ENCODE assay signal across 13 cellular contexts in the genomic region with DNA sequence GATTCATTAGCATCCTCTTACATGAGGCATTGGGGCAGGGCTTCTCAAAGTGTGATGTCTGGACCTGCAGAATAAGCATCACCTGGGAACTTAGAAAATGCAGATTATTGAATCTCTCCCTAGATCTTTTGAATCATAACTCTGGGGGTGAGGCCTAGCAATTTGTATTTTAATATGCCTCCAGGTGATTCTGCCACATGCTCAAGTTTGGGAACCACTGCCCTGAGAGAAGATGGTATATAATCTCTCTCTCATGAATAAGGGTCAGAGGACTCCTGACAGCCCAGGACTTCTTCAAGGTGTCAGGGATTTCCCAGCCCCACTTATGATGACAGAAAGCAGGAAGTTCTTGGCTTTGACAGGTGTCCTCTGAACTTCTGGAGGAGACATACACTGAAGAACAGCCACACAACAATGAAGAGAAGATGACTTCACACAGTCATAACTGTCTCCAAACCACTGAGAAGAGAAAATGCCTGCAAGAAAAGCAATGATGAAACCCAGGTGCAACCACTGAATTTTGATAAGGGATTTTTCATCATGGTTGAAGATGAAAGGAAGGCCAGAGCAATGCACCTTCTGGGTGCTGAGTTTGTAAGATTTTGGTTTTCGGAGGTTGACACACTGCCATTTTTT.
DNase-seq lines count a peak whose midpoint lies in the region; ATAC-seq, FAIRE-seq and TF ChIP-seq lines count a peak whose summit lies in the region.
"Had no signal": no experiment of that assay in that cellular context is flagged by ENCODE, and none has a peak within 500 bp of the region (broad histone marks: within the 10 kb centered on the region; RNA-seq: fewer than 3 reads in every experiment).

No MANE protein-coding gene starts in this region.

- H3K36me3 ChIP-seq in colonic mucosa (no peaks in the 10 kb centered on the region), upper lobe of right lung (no peaks in the 10 kb centered on the region)
- H3K36me3 ChIP-seq: adrenal gland had no signal

- peaks cover 6% of the 10 kb centered on the region for H3K4me1 Mint-ChIP-seq in activated CD8-positive, alpha-beta memory T cell treated with anti-CD3 and anti-CD28 coated beads, Interleukin-2, amount 10 ng/mL, durations not matched to agents 7 days and 5 days
- H3K4me1 Mint-ChIP-seq: activated B cell treated with CpG ODN at 0.5 μM for 24 hours had no signal

- H3K4me1 ChIP-seq in colonic mucosa (no peaks in the 10 kb centered on the region), upper lobe of right lung (no peaks in the 10 kb centered on the region)
- H3K4me1 ChIP-seq: adrenal gland had no signal

- peak; percentile 87 for ATAC-seq in HG02623 (IDR thresholded peaks at IDR 0.05; ENCODE audit: unreplicated experiment)
- ATAC-seq in HG03432 (IDR thresholded peaks at IDR 0.05; ENCODE audit: unreplicated experiment), result peak; percentile 94
- no peak for ATAC-seq in upper lobe of right lung
- ATAC-seq in activated CD8-positive, alpha-beta memory T cell treated with anti-CD3 and anti-CD28 coated beads, Interleukin-2, amount 10 ng/mL, durations not matched to agents 7 days and 5 days, result no peak

- H3K27ac Mint-ChIP-seq in activated CD8-positive, alpha-beta memory T cell treated with anti-CD3 and anti-CD28 coated beads, Interleukin-2, amount 10 ng/mL, durations not matched to agents 7 days and 5 days, result no peak overlapping the region
- H3K27ac Mint-ChIP-seq: activated B cell treated with CpG ODN at 0.5 μM for 24 hours had no signal

- no peaks in the 10 kb centered on the region for H3K36me3 Mint-ChIP-seq in activated CD8-positive, alpha-beta memory T cell treated with anti-CD3 and anti-CD28 coated beads, Interleukin-2, amount 10 ng/mL, durations not matched to agents 7 days and 5 days

- no peaks in the 10 kb centered on the region for H3K27me3 ChIP-seq in colonic mucosa
- H3K27me3 ChIP-seq in upper lobe of right lung, result no peaks in the 10 kb centered on the region
- H3K27me3 ChIP-seq: adrenal gland had no signal

- TF ChIP-seq POLR2A in GM12892 (IDR thresholded peaks at IDR 0.05; ENCODE audit: low read depth, low read length), result no peak

- FAIRE-seq in GM12892 (lab: Jason Lieb, UNC) (peak; percentile 98), GM19239 (lab: Jason Lieb, UNC) (peak; percentile 88)

- peaks cover 4% of the 10 kb centered on the region for H3K27me3 Mint-ChIP-seq in activated CD8-positive, alpha-beta memory T cell treated with anti-CD3 and anti-CD28 coated beads, Interleukin-2, amount 10 ng/mL, durations not matched to agents 7 days and 5 days
- H3K27me3 Mint-ChIP-seq: activated B cell treated with CpG ODN at 0.5 μM for 24 hours had no signal

- H3K4me3 Mint-ChIP-seq in activated CD8-positive, alpha-beta memory T cell treated with anti-CD3 and anti-CD28 coated beads, Interleukin-2, amount 10 ng/mL, durations not matched to agents 7 days and 5 days, result no peak overlapping the region
- H3K4me3 Mint-ChIP-seq: activated B cell treated with CpG ODN at 0.5 μM for 24 hours had no signal

- DNase-seq in GM12892 (ENCODE audit: insufficient read length) (peak; percentile 16), GM19239 (ENCODE audit: insufficient read length, low spot score) (peak; percentile 5), COLO668 (lab: John Stamatoyannopoulos, UW; ENCODE audit: unreplicated experiment) (no peak), colonic mucosa (no peak), upper lobe of right lung (no peak)
- no peak for DNase-seq in activated CD8-positive, alpha-beta memory T cell treated with anti-CD3 and anti-CD28 coated beads, Interleukin-2, amount 10 ng/mL, durations not matched to agents 7 days and 5 days
- DNase-seq: activated B cell treated with CpG ODN at 0.5 μM for 24 hours, adrenal gland, AML-193, hippocampal formation, NCI-H2029 had no signal

- CTCF ChIA-PET in activated CD8-positive, alpha-beta memory T cell treated with anti-CD3 and anti-CD28 coated beads, Interleukin-2, amount 10 ng/mL, durations not matched to agents 7 days and 5 days (lab: Charles Lee), result no interaction called here

- H3K4me3 ChIP-seq in colonic mucosa (no peak overlapping the region), upper lobe of right lung (no peak overlapping the region)
- H3K4me3 ChIP-seq: adrenal gland had no signal

- TF ChIP-seq CTCF in colonic mucosa (IDR thresholded peaks at IDR 0.05) (no peak), upper lobe of right lung (IDR thresholded peaks at IDR 0.05) (no peak)

- no peaks in the 10 kb centered on the region for H3K9me3 Mint-ChIP-seq in activated CD8-positive, alpha-beta memory T cell treated with anti-CD3 and anti-CD28 coated beads, Interleukin-2, amount 10 ng/mL, durations not matched to agents 7 days and 5 days (ENCODE audit: low read depth)
- H3K9me3 Mint-ChIP-seq: activated B cell treated with CpG ODN at 0.5 μM for 24 hours had no signal

- intact Hi-C loops in colonic mucosa (cut with DNase I) (no loop called here), upper lobe of right lung (cut with DNase I) (no loop called here)

- H3K27ac ChIP-seq in colonic mucosa (no peak overlapping the region), upper lobe of right lung (no peak overlapping the region)
- H3K27ac ChIP-seq: adrenal gland had no signal

- H3K9me3 ChIP-seq in colonic mucosa (no peaks in the 10 kb centered on the region), upper lobe of right lung (no peaks in the 10 kb centered on the region)
- H3K9me3 ChIP-seq: adrenal gland had no signal

- H3K9ac ChIP-seq in colonic mucosa (ENCODE audit: low read depth in 2 of 2, low read length in 2 of 2), result no peak overlapping the region

Comparison
In these comparisons a context has a peak if more than half of its experiments do, and no peak if none do; other contexts are left out.
1. DNase-seq: peak in GM12892 (single experiment) and GM19239 (single experiment); none in COLO668 (single experiment), colonic mucosa (single experiment), upper lobe of right lung (single experiment) and activated CD8-positive, alpha-beta memory T cell treated with anti-CD3 and anti-CD28 coated beads, Interleukin-2, amount 10 ng/mL, durations not matched to agents 7 days and 5 days (single experiment).
2. ATAC-seq: peak in HG02623 (single experiment) and HG03432 (single experiment); none in upper lobe of right lung (single experiment) and activated CD8-positive, alpha-beta memory T cell treated with anti-CD3 and anti-CD28 coated beads, Interleukin-2, amount 10 ng/mL, durations not matched to agents 7 days and 5 days (single experiment).